In genomic region chr6:156583083-156583482, GRCh38 we compare ENCODE assay signal across 1 cellular context.
TF ChIP-seq lines count a peak whose summit lies in the region.

No MANE protein-coding gene starts in this region.

TF ChIP-seq in H1, 55 proteins besides CTCF, POLR2A, EP300 and RAD21 (continued from another document):
- TF ChIP-seq CHD7 (IDR thresholded peaks at IDR 0.05; ENCODE audit: insufficient replicate concordance, low read length) (no peak), ASH2L (IDR thresholded peaks at IDR 0.05; ENCODE audit: low read length) (no peak), CBX5 (IDR thresholded peaks at IDR 0.05; ENCODE audit: low read depth, low read length) (no peak), SIN3A (conservative IDR thresholded peaks at IDR 0.05 in 1 of 2, IDR thresholded peaks at IDR 0.05 in 1 of 2; ENCODE audit: low read depth in 1 of 2, low read length in 2 of 2) (no peak)
